In the genomic region with DNA sequence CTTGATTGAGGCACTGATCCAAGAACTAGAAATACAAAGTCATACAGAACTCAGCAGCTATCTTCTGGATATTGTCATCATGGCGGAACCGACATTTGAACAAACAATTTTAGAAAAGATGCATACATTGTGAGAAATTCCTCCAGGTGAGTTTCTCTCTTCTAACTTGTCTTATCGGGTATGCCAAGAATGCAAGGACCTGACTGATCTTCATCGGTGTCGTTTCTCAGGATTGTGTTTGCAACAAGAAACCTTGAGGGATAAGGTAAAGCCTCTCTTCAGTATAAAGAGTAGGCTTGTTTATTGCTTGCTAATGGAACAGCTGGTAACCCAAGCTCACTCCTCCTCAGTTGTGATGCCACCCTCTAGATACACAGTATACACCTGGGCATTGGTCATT, we compare ENCODE assay signal across 1 cellular context.
TF ChIP-seq lines count a peak whose summit lies in the region.

No MANE protein-coding gene starts in this region.

TF ChIP-seq in GM23338, 12 proteins besides CTCF, POLR2A, EP300 and RAD21 (continued from another document):
- no peak for TF ChIP-seq CREB1 (CRISPR knock-in tag; IDR thresholded peaks at IDR 0.05; ENCODE audit: low read depth)
TF ChIP-seq in GM23338: peak in this region for 0.
